13 cellular contexts compared by ENCODE assay signal in genomic region chr4:169689681-169690080, GRCh38.
DNase-seq lines count a peak whose midpoint lies in the region; ATAC-seq and TF ChIP-seq lines count a peak whose summit lies in the region.
"Had no signal": no experiment of that assay in that cellular context is flagged by ENCODE, and none has a peak within 500 bp of the region (broad histone marks: within the 10 kb centered on the region; RNA-seq: fewer than 3 reads in every experiment).

No MANE protein-coding gene starts in this region.

- no peak overlapping the region for H3K4me3 Mint-ChIP-seq in CD4-positive, alpha-beta T cell
- no peak overlapping the region for H3K4me3 Mint-ChIP-seq in progenitor cell of endocrine pancreas (ENCODE audit: low read depth)
- no peak overlapping the region for H3K4me3 Mint-ChIP-seq in HFFc6
- H3K4me3 Mint-ChIP-seq: B cell; CD4-positive, alpha-beta memory T cell had no signal

- H3K9me3 Mint-ChIP-seq in CD4-positive, alpha-beta T cell = no peaks in the 10 kb centered on the region
- H3K9me3 Mint-ChIP-seq in progenitor cell of endocrine pancreas (ENCODE audit: low read depth) (no peaks in the 10 kb centered on the region), HFFc6 (no peaks in the 10 kb centered on the region)
- H3K9me3 Mint-ChIP-seq: CD4-positive, alpha-beta memory T cell had no signal

- TF ChIP-seq EP300 in stomach (IDR thresholded peaks at IDR 0.05) = no peak

- ATAC-seq in CD4-positive, alpha-beta T cell (ENCODE audit: poor library complexity) = no peak
- ATAC-seq in HG02938 (IDR thresholded peaks at IDR 0.05; ENCODE audit: unreplicated experiment) = no peak

- H3K27me3 Mint-ChIP-seq in CD4-positive, alpha-beta T cell = no peaks in the 10 kb centered on the region
- H3K27me3 Mint-ChIP-seq in progenitor cell of endocrine pancreas (no peaks in the 10 kb centered on the region), HFFc6 (ENCODE audit: insufficient read depth) (no peaks in the 10 kb centered on the region)
- H3K27me3 Mint-ChIP-seq: B cell; CD4-positive, alpha-beta memory T cell had no signal

- peak overlapping the region; percentile 1 for H3K27ac Mint-ChIP-seq in CD4-positive, alpha-beta T cell
- H3K27ac Mint-ChIP-seq in progenitor cell of endocrine pancreas = peak overlapping the region; percentile 60
- no peak overlapping the region for H3K27ac Mint-ChIP-seq in HFFc6
- H3K27ac Mint-ChIP-seq: B cell; CD4-positive, alpha-beta memory T cell had no signal

- H3K36me3 Mint-ChIP-seq in CD4-positive, alpha-beta T cell (ENCODE audit: low read depth) = peaks cover 60% of the 10 kb centered on the region
- H3K36me3 Mint-ChIP-seq in progenitor cell of endocrine pancreas (ENCODE audit: insufficient read depth) (peaks cover 37% of the 10 kb centered on the region), HFFc6 (ENCODE audit: low read depth) (peaks cover 11% of the 10 kb centered on the region)

- H3K27ac ChIP-seq in CD4-positive, alpha-beta T cell (ENCODE audit: low read depth, low read length) = no peak overlapping the region
- H3K27ac ChIP-seq in HEK293 (ENCODE audit: extremely low read depth, low read depth, low read length) (no peak overlapping the region), stomach (no peak overlapping the region)

- H3K4me3 ChIP-seq in HEK293 (ENCODE audit: low read depth, low read length) (no peak overlapping the region), stomach (no peak overlapping the region)
- H3K4me3 ChIP-seq: HAP-1 had no signal

- 94 to 100% (median 98%) methylated on average over 1 of the region's 1 CpG for whole genome bisulfite sequencing in stomach, 5 donors

- H3K36me3 ChIP-seq in HEK293 (ENCODE audit: control insufficient read depth in 2 of 2, insufficient read depth in 1 of 2, low read length in 2 of 2) = peaks cover 4 to 26% of the 10 kb centered on the region in 2 experiments
- peaks cover 0 to 52% (median 34%) of the 10 kb centered on the region in 4 donors for H3K36me3 ChIP-seq in stomach

- intact Hi-C loops in CD4-positive, alpha-beta T cell (cut with DNase I, micrococcal nuclease) = no loop called here
- intact Hi-C loops in stomach (cut with DNase I; ENCODE audit: low total_unique reads) = no loop called here

- no peak for TF ChIP-seq CTCF in CD4-positive, alpha-beta T cell (IDR thresholded peaks at IDR 0.05)
- TF ChIP-seq CTCF in HEK293 (tag by site-specific recombination; IDR thresholded peaks at IDR 0.05) (no peak), progenitor cell of endocrine pancreas (IDR thresholded peaks at IDR 0.05; ENCODE audit: unreplicated experiment) (no peak), stomach (IDR thresholded peaks at IDR 0.05) (no peak), HFFc6 (IDR thresholded peaks at IDR 0.05) (no peak)

- no peak for TF ChIP-seq POLR2A in stomach (IDR thresholded peaks at IDR 0.05)

- no peaks in the 10 kb centered on the region for H3K27me3 ChIP-seq in CD4-positive, alpha-beta T cell (ENCODE audit: control insufficient read depth, insufficient read depth, low read length)
- no peaks in the 10 kb centered on the region for H3K27me3 ChIP-seq in stomach

- POLR2A ChIA-PET in CD4-positive, alpha-beta T cell (lab: Charles Lee) = no interaction called here
- POLR2A ChIA-PET in HEK293 (lab: Yijun Ruan, JAX) = no interaction called here

- no peak for DNase-seq in CD4-positive, alpha-beta T cell
- DNase-seq in NCI-H69 (lab: John Stamatoyannopoulos, UW) = peak; percentile 13
- no peak for DNase-seq in progenitor cell of endocrine pancreas (ENCODE audit: low spot score, unreplicated experiment)
- no peak for DNase-seq in stomach
- no peak for DNase-seq in HFFc6
- DNase-seq: C1 segment of cervical spinal cord; CD4-positive, alpha-beta memory T cell; DMS79; GOT3 had no signal

- no peaks in the 10 kb centered on the region for H3K9me3 ChIP-seq in CD4-positive, alpha-beta T cell (ENCODE audit: control insufficient read depth, low read length)
- H3K9me3 ChIP-seq in HEK293 (ENCODE audit: control insufficient read depth, insufficient read depth, low read depth, low read length) (no peaks in the 10 kb centered on the region), stomach (no peaks in the 10 kb centered on the region)
- H3K9me3 ChIP-seq: HAP-1 had no signal

- H3K4me1 ChIP-seq in HEK293 (ENCODE audit: control insufficient read depth, insufficient read depth, low read length) (no peaks in the 10 kb centered on the region), stomach (no peaks in the 10 kb centered on the region)
- H3K4me1 ChIP-seq: HAP-1 had no signal

- CTCF ChIA-PET in CD4-positive, alpha-beta T cell (lab: Charles Lee) = interaction anchor here (0.9 to 1.2 kb wide), 2 partner anchors 12 to 15 kb away, joined by 3 read pairs; no protein-coding TSS in a partner anchor
- CTCF ChIA-PET in HEK293 (lab: Yijun Ruan, JAX) = no interaction called here

- H3K4me1 Mint-ChIP-seq in CD4-positive, alpha-beta T cell (ENCODE audit: low read depth) = peaks cover 12% of the 10 kb centered on the region
- no peaks in the 10 kb centered on the region for H3K4me1 Mint-ChIP-seq in progenitor cell of endocrine pancreas (ENCODE audit: low read depth)
- H3K4me1 Mint-ChIP-seq in HFFc6 (ENCODE audit: low read depth) = no peaks in the 10 kb centered on the region
- H3K4me1 Mint-ChIP-seq: B cell had no signal

TF ChIP-seq in HEK293, 187 proteins besides CTCF, POLR2A, EP300 and RAD21:
- TF ChIP-seq ZNF335 (tag by site-specific recombination; conservative IDR thresholded peaks at IDR 0.05) (no peak), ZBTB44 (tag by site-specific recombination; IDR thresholded peaks at IDR 0.05) (peak; percentile 53; the same call in 1 of the 2 replicates), ZBTB17 (tag by site-specific recombination; IDR thresholded peaks at IDR 0.05) (no peak), ZNF660 (tag by site-specific recombination; IDR thresholded peaks at IDR 0.05) (no peak)
TF ChIP-seq in HEK293: peak in this region for 1.
